In the genomic region with DNA sequence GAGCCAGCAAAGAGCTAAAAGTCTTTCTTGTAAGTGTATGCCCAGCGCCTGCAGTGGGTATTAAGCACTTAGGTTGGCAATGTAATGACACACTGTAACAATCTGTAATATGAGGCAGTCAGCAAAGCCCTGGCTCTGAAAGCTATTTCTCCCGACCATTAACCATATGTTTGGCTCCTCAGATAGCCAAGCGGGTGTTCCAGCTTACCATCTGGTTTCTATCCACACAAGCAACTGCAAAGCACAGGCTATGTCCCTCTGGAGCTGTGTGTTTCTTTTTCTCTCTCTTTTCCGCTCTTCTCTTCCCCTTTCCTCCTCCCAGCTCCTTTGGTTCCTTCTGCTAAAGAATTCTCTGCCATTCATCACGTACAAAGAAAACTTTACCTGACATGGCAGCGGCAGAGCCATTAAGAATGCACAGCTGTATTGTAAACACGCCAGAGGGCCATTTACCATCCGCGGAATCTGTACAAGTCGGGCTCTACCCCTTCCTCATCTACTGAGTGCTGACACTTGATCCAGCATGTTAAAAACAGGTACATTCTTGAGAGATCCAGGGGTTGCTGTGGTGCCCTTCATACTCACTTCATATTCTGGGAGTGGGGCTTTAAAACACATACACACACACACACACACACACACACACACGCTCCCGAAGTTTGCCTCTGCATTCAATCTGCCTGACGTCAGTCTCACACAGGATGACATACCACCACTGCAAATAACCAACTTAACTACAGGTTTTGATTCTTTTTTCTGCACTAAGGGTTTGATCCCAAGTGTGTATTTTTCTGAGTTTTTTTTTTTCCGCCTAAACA, we compare ENCODE assay signal across 8 cellular contexts.
DNase-seq lines count a peak whose midpoint lies in the region; ATAC-seq, FAIRE-seq and TF ChIP-seq lines count a peak whose summit lies in the region.

No MANE protein-coding gene starts in this region.

- no TSS peak for BruUV-seq in MCF 10A (replicated peaks; lab: Mats Ljungman, UMichigan)

- no peaks in the 10 kb centered on the region for H3K27me3 Mint-ChIP-seq in MCF 10A (ENCODE audit: insufficient read depth, unreplicated experiment)
- no peaks in the 10 kb centered on the region for H3K27me3 Mint-ChIP-seq in activated CD4-positive, alpha-beta memory T cell treated with anti-CD3 and anti-CD28 coated beads, Interleukin-2, amount 10 ng/mL, durations not matched to agents 7 days and 5 days

- H3K4me1 ChIP-seq in left lung (peaks cover 24 to 32% of the 10 kb centered on the region in 2 donors), thoracic aorta (ENCODE audit: control insufficient read depth in 1 of 2, low read depth in 2 of 2) (peaks cover 15 to 39% of the 10 kb centered on the region in 2 donors)

- no peaks in the 10 kb centered on the region for H3K36me3 ChIP-seq in left lung
- H3K36me3 ChIP-seq in thoracic aorta = no peaks in the 10 kb centered on the region

- DNase-seq in GM04504 (ENCODE audit: low read depth) (peak; percentile 57), NCI-H2107 (lab: John Stamatoyannopoulos, UW) (peak; percentile 55), MCF 10A (ENCODE audit: unreplicated experiment) (peak; percentile 5), left lung (no peak), thoracic aorta (ENCODE audit: low spot score) (no peak), GM12892 (ENCODE audit: insufficient read length) (no peak)
- no peak for DNase-seq in activated CD4-positive, alpha-beta memory T cell treated with anti-CD3 and anti-CD28 coated beads, Interleukin-2, amount 10 ng/mL, durations not matched to agents 7 days and 5 days

- H3K4me3 ChIP-seq in left lung (no peak overlapping the region), thoracic aorta (peak overlapping the region; percentile 64)

- no peak for TF ChIP-seq POLR2A in GM12892 (IDR thresholded peaks at IDR 0.05; ENCODE audit: low read depth, low read length)

- CTCF ChIA-PET in MCF 10A (lab: Yijun Ruan, JAX) = interaction anchor here (0.6 to 2.9 kb wide), 10 partner anchors 39 to 281 kb away, joined by 3 to 13 read pairs (median 4); no protein-coding TSS in a partner anchor
- CTCF ChIA-PET in activated CD4-positive, alpha-beta memory T cell treated with anti-CD3 and anti-CD28 coated beads, Interleukin-2, amount 10 ng/mL, durations not matched to agents 7 days and 5 days (lab: Charles Lee) = interaction anchor here (0.7 kb wide), 1 partner anchor 65 kb away, joined by 3 read pairs; no protein-coding TSS in a partner anchor

- H3K27ac ChIP-seq in left lung = peak overlapping the region; percentile 55 to 86
- H3K27ac ChIP-seq in thoracic aorta = peak overlapping the region; percentile 90 to 91

- TF ChIP-seq CTCF in MCF 10A (IDR thresholded peaks at IDR 0.05; ENCODE audit: unreplicated experiment) (no peak), left lung (IDR thresholded peaks at IDR 0.05) (no peak), thoracic aorta (IDR thresholded peaks at IDR 0.05) (no peak)

- no peaks in the 10 kb centered on the region for H3K27me3 ChIP-seq in left lung
- no peaks in the 10 kb centered on the region for H3K27me3 ChIP-seq in thoracic aorta (replicated peaks; ENCODE audit: insufficient read depth)

- FAIRE-seq in GM12892 (lab: Jason Lieb, UNC) = no peak

- H3K4me1 Mint-ChIP-seq in MCF 10A (ENCODE audit: insufficient read depth, unreplicated experiment) = peaks cover 7% of the 10 kb centered on the region
- H3K4me1 Mint-ChIP-seq in activated CD4-positive, alpha-beta memory T cell treated with anti-CD3 and anti-CD28 coated beads, Interleukin-2, amount 10 ng/mL, durations not matched to agents 7 days and 5 days = peaks cover 12% of the 10 kb centered on the region

- intact Hi-C loops in MCF 10A (cut with micrococcal nuclease) (loop anchor here (5.0 to 10.0 kb wide), 2 partner anchors 65 to 258 kb away; no protein-coding TSS in a partner anchor), left lung (cut with DNase I) (no loop called here)

- peaks cover 0 to 11% of the 10 kb centered on the region in 2 donors for H3K9me3 ChIP-seq in left lung
- peaks cover 4% of the 10 kb centered on the region for H3K9me3 ChIP-seq in thoracic aorta

- POLR2A ChIA-PET in MCF 10A (lab: Yijun Ruan, JAX) = interaction anchor here (0.9 to 4.8 kb wide), 16 partner anchors 8 to 279 kb away, joined by 3 to 47 read pairs (median 6); no protein-coding TSS in a partner anchor
- POLR2A ChIA-PET in activated CD4-positive, alpha-beta memory T cell treated with anti-CD3 and anti-CD28 coated beads, Interleukin-2, amount 10 ng/mL, durations not matched to agents 7 days and 5 days (lab: Charles Lee) = interaction anchor here (0.6 to 2.3 kb wide), 6 partner anchors 15 to 192 kb away, joined by 3 to 14 read pairs (median 4); no protein-coding TSS in a partner anchor

- no peak overlapping the region for H3K4me3 Mint-ChIP-seq in MCF 10A (ENCODE audit: unreplicated experiment)
- H3K4me3 Mint-ChIP-seq in activated CD4-positive, alpha-beta memory T cell treated with anti-CD3 and anti-CD28 coated beads, Interleukin-2, amount 10 ng/mL, durations not matched to agents 7 days and 5 days = no peak overlapping the region

- peaks cover 4% of the 10 kb centered on the region for H3K36me3 Mint-ChIP-seq in MCF 10A (ENCODE audit: insufficient read depth, unreplicated experiment)
- peaks cover 28% of the 10 kb centered on the region for H3K36me3 Mint-ChIP-seq in activated CD4-positive, alpha-beta memory T cell treated with anti-CD3 and anti-CD28 coated beads, Interleukin-2, amount 10 ng/mL, durations not matched to agents 7 days and 5 days (ENCODE audit: low read depth)

- peaks cover 11% of the 10 kb centered on the region for H3K9me3 Mint-ChIP-seq in MCF 10A (ENCODE audit: unreplicated experiment)
- H3K9me3 Mint-ChIP-seq in activated CD4-positive, alpha-beta memory T cell treated with anti-CD3 and anti-CD28 coated beads, Interleukin-2, amount 10 ng/mL, durations not matched to agents 7 days and 5 days = peaks cover 19% of the 10 kb centered on the region

- ATAC-seq in left lung (peak; percentile 48), thoracic aorta (ENCODE audit: insufficient number of reproducible peaks, low FRiP score, low read depth) (peak; percentile 23), HG03097 (IDR thresholded peaks at IDR 0.05; ENCODE audit: low FRiP score, unreplicated experiment) (no peak)

- no peak overlapping the region for H3K27ac Mint-ChIP-seq in MCF 10A (ENCODE audit: low read depth, unreplicated experiment)
- H3K27ac Mint-ChIP-seq in activated CD4-positive, alpha-beta memory T cell treated with anti-CD3 and anti-CD28 coated beads, Interleukin-2, amount 10 ng/mL, durations not matched to agents 7 days and 5 days = no peak overlapping the region

Comparison
In these comparisons a context has a peak if more than half of its experiments do, and no peak if none do; other contexts are left out.
1. DNase-seq: peak in GM04504 (single experiment), NCI-H2107 (single experiment) and MCF 10A (single experiment); none in left lung (0 of 2), thoracic aorta (single experiment), activated CD4-positive, alpha-beta memory T cell treated with anti-CD3 and anti-CD28 coated beads, Interleukin-2, amount 10 ng/mL, durations not matched to agents 7 days and 5 days (single experiment) and GM12892 (single experiment).